17 cellular contexts compared by ENCODE assay signal in genomic region chr14:36094963-36095362, GRCh38.
A peak's percentile ranks its signal among the peaks of the same experiment; 100 is the strongest.
DNase-seq lines count a peak whose midpoint lies in the region; ATAC-seq, FAIRE-seq and TF ChIP-seq lines count a peak whose summit lies in the region.
"Had no signal": no experiment of that assay in that cellular context is flagged by ENCODE, and none has a peak within 500 bp of the region (broad histone marks: within the 10 kb centered on the region; RNA-seq: fewer than 3 reads in every experiment).

No MANE protein-coding gene starts in this region.

- peaks cover 17% of the 10 kb centered on the region for H3K27me3 Mint-ChIP-seq in nephron progenitor cell (ENCODE audit: low read depth, poor library complexity)

- H3K27ac ChIP-seq in H1 (ENCODE audit: low read depth, low read length) = no peak overlapping the region
- H3K27ac ChIP-seq: BLaER1 treated with 17β-estradiol and CSF1 and Interleukin-3, amounts not matched to agents 10 nM and 100 nM; GM23248 had no signal

- peaks cover 5% of the 10 kb centered on the region for H3K4me1 Mint-ChIP-seq in nephron progenitor cell
- H3K4me1 Mint-ChIP-seq: B cell had no signal

- ATAC-seq in GM21367 (IDR thresholded peaks at IDR 0.05; ENCODE audit: unreplicated experiment) = no peak
- ATAC-seq: CD8-positive, alpha-beta T cell; HepG2 had no signal

- no peak overlapping the region for H3K56ac ChIP-seq in H1 (replicated peaks; ENCODE audit: insufficient read length, low read depth, low read length)

- no peaks in the 10 kb centered on the region for H4K20me1 ChIP-seq in H1 (replicated peaks in 1 of 2; ENCODE audit: control insufficient read depth in 1 of 2, insufficient read depth in 2 of 2, low read length in 2 of 2)
- H4K20me1 ChIP-seq: BLaER1 treated with 17β-estradiol and CSF1 and Interleukin-3, amounts not matched to agents 10 nM and 100 nM had no signal

- H3K23me2 ChIP-seq in H1 (ENCODE audit: low read depth, low read length) = no peaks in the 10 kb centered on the region

- H3K18ac ChIP-seq in H1 (ENCODE audit: extremely low read depth, low read length) = no peak overlapping the region

- H2AFZ ChIP-seq in H1 (ENCODE audit: low read length) = peak overlapping the region; percentile 37; the same call in 1 of the 2 replicates
- H2AFZ ChIP-seq: GM23248 had no signal

- no peaks in the 10 kb centered on the region for H3K79me1 ChIP-seq in H1 (ENCODE audit: low read depth, low read length)

- H4K5ac ChIP-seq in H1 (ENCODE audit: insufficient read length, low read depth, low read length) = no peak overlapping the region

- no peak overlapping the region for H2BK15ac ChIP-seq in H1 (ENCODE audit: low read length)

- H3K23ac ChIP-seq in H1 (ENCODE audit: insufficient read length) = no peak overlapping the region

- H3K79me2 ChIP-seq in H1 (ENCODE audit: control insufficient read depth in 1 of 2, insufficient read depth in 2 of 2, low read length in 2 of 2) = no peaks in the 10 kb centered on the region

- H3K4me2 ChIP-seq in H1 (ENCODE audit: insufficient read depth in 1 of 2, low read depth in 2 of 2, low read length in 2 of 2) = no peak overlapping the region
- H3K4me2 ChIP-seq: BLaER1 treated with 17β-estradiol and CSF1 and Interleukin-3, amounts not matched to agents 10 nM and 100 nM had no signal

- no peaks in the 10 kb centered on the region for H3K9me3 Mint-ChIP-seq in nephron progenitor cell
- H3K9me3 Mint-ChIP-seq: CD8-positive, alpha-beta T cell had no signal

- CTCF ChIA-PET in H1 (lab: Charles Lee; ENCODE audit: partially characterized antibody) = interaction anchor here (0.5 to 1.3 kb wide), 2 partner anchors 24 to 268 kb away, joined by 3 to 4 read pairs; no protein-coding TSS in a partner anchor

- no peak overlapping the region for H3K4me3 Mint-ChIP-seq in nephron progenitor cell
- H3K4me3 Mint-ChIP-seq: B cell; CD8-positive, alpha-beta T cell; IgD-negative memory B cell had no signal

- no peak overlapping the region for H2BK5ac ChIP-seq in H1 (ENCODE audit: low read depth, low read length)

- POLR2A ChIA-PET in H1 (lab: Charles Lee; ENCODE audit: partially characterized antibody) = no interaction called here

- 89% methylated on average over 4 of the region's 4 CpGs; no CpG with 5 or more reads in 1 of the 2 experiments for WGBS in H1 (ENCODE audit: extremely low coverage in 1 of 2, insufficient coverage in 1 of 2, insufficient read length in 1 of 2, insufficient replicate concordance in 2 of 2, low coverage in 1 of 2, low lambda C conversion rate in 2 of 2, missing lambda C conversion rate in 1 of 2), 2 experiments

- no peak overlapping the region for H2BK12ac ChIP-seq in H1 (ENCODE audit: low read depth, low read length)

- TF ChIP-seq EP300 in H1 (IDR thresholded peaks at IDR 0.05; ENCODE audit: borderline replicate concordance in 1 of 2, low read depth in 2 of 2, low read length in 2 of 2) = no peak

- TF ChIP-seq CTCF in H1 (IDR thresholded peaks at IDR 0.05; ENCODE audit: control extremely low read depth in 1 of 3, insufficient read depth in 1 of 3, low read depth in 1 of 3, low read length in 3 of 3) = no peak
- no peak for TF ChIP-seq CTCF in nephron progenitor cell (IDR thresholded peaks at IDR 0.05)

- H3K36me3 Mint-ChIP-seq in nephron progenitor cell (ENCODE audit: low read depth) = no peaks in the 10 kb centered on the region
- H3K36me3 Mint-ChIP-seq: CD8-positive, alpha-beta T cell; IgD-negative memory B cell had no signal

- DNase-seq in DMS79 treated with DMSO at 0.1 percent for 48 hours (lab: John Stamatoyannopoulos, UW) (peak; percentile 96), H1 (ENCODE audit: low read depth in 1 of 2, low spot score in 2 of 2) (no peak), nephron progenitor cell (no peak), NCI-H2107 treated with DMSO at 0.1 percent for 48 hours (lab: John Stamatoyannopoulos, UW; ENCODE audit: unreplicated experiment) (no peak)
- DNase-seq in activated CD4-positive, alpha-beta T cell treated with anti-CD3 and anti-CD28 coated beads for 48 hours = no peak
- DNase-seq: CD8-positive, alpha-beta T cell; COR-L47; DMS 273 treated with DMSO at 0.1 percent for 48 hours; DMS53; GDM1; GM23248; KBM-7 had no signal

- H4K91ac ChIP-seq in H1 (replicated peaks; ENCODE audit: insufficient read length, low read length) = no peak overlapping the region

- no peak for TF ChIP-seq RAD21 in H1 (IDR thresholded peaks at IDR 0.05 in 1 of 2, conservative IDR thresholded peaks at IDR 0.05 in 1 of 2; ENCODE audit: low read depth in 2 of 2, low read length in 2 of 2)

- no peak overlapping the region for H2BK20ac ChIP-seq in H1 (ENCODE audit: low read length)

- FAIRE-seq in H1 (lab: Jason Lieb, UNC) = no peak
- FAIRE-seq: HepG2 had no signal

- no peaks in the 10 kb centered on the region for H3K4me1 ChIP-seq in H1 (replicated peaks in 1 of 4; ENCODE audit: control insufficient read depth in 3 of 4, insufficient read depth in 4 of 4, low read length in 3 of 4)

- no peak overlapping the region for H2AK5ac ChIP-seq in H1 (ENCODE audit: low read depth, low read length)

- H3K4ac ChIP-seq in H1 (replicated peaks; ENCODE audit: insufficient read length, low read depth, low read length) = no peak overlapping the region

- no peak overlapping the region for H3K9ac ChIP-seq in H1 (replicated peaks in 1 of 4; ENCODE audit: extremely low read depth in 1 of 4, low read depth in 3 of 4, low read length in 3 of 4)
- H3K9ac ChIP-seq: BLaER1 treated with 17β-estradiol and CSF1 and Interleukin-3, amounts not matched to agents 10 nM and 100 nM; GM23248 had no signal

- H3K14ac ChIP-seq in H1 (ENCODE audit: insufficient read length) = no peak overlapping the region

- H4K8ac ChIP-seq in H1 (ENCODE audit: extremely low read depth, insufficient read depth, low read length) = no peak overlapping the region

- no peaks in the 10 kb centered on the region; a peak in 1 of 4 replicates for H3K9me3 ChIP-seq in H1 (ENCODE audit: insufficient read depth in 2 of 2, low read depth in 1 of 2, low read length in 1 of 2)
- H3K9me3 ChIP-seq: BLaER1 treated with 17β-estradiol and CSF1 and Interleukin-3, amounts not matched to agents 10 nM and 100 nM had no signal

- H3K4me3 ChIP-seq in H1 (ENCODE audit: extremely low read depth in 1 of 4, insufficient read depth in 2 of 4, low read depth in 3 of 4, low read length in 4 of 4) = no peak overlapping the region
- H3K4me3 ChIP-seq: BLaER1 treated with 17β-estradiol and CSF1 and Interleukin-3, amounts not matched to agents 10 nM and 100 nM; GM23248 had no signal

- TF ChIP-seq POLR2A in H1 (IDR thresholded peaks at IDR 0.05; ENCODE audit: control extremely low read depth in 1 of 2, low read depth in 2 of 2, low read length in 2 of 2) = no peak

- H3K27ac Mint-ChIP-seq in nephron progenitor cell = peak overlapping the region; percentile 64
- H3K27ac Mint-ChIP-seq: B cell; CD8-positive, alpha-beta T cell; IgD-negative memory B cell had no signal

- H3K27me3 ChIP-seq in H1 (replicated peaks in 1 of 4; ENCODE audit: control insufficient read depth in 3 of 4, extremely low read depth in 1 of 4, insufficient read depth in 3 of 4, low read length in 3 of 4) = peaks cover 0 to 1% (median 0%) of the 10 kb centered on the region in 4 experiments; a peak in 1 of 7 replicates
- H3K27me3 ChIP-seq: BLaER1 treated with 17β-estradiol and CSF1 and Interleukin-3, amounts not matched to agents 10 nM and 100 nM had no signal

- no peak overlapping the region for H2BK120ac ChIP-seq in H1 (replicated peaks; ENCODE audit: low read depth, low read length)

- H3K36me3 ChIP-seq in H1 (ENCODE audit: control insufficient read depth in 2 of 4, insufficient read depth in 4 of 4, low read length in 3 of 4) = no peaks in the 10 kb centered on the region
- H3K36me3 ChIP-seq: BLaER1 treated with 17β-estradiol and CSF1 and Interleukin-3, amounts not matched to agents 10 nM and 100 nM had no signal

TF ChIP-seq in H1, 55 proteins besides CTCF, POLR2A, EP300 and RAD21:
- no peak for TF ChIP-seq SRF (IDR thresholded peaks at IDR 0.05; ENCODE audit: low read depth, low read length)
